2 cellular contexts compared by ENCODE assay signal in genomic region chr19:1309977-1310852, GRCh38.
A peak's percentile ranks its signal among the peaks of the same experiment; 100 is the strongest.
TF ChIP-seq lines count a peak whose summit lies in the region.

No MANE protein-coding gene starts in this region.

TF ChIP-seq in Ishikawa, 13 proteins besides CTCF, POLR2A, EP300 and RAD21:
- TF ChIP-seq CREB1 (IDR thresholded peaks at IDR 0.05; ENCODE audit: low read depth) (no peak), NFIC (IDR thresholded peaks at IDR 0.05) (peak; percentile 83), ZBTB7A (IDR thresholded peaks at IDR 0.05; ENCODE audit: low read depth) (0 out of 2 replicates have a peak, but pooled peaks have one; percentile 9), YY1 (IDR thresholded peaks at IDR 0.05; ENCODE audit: low read depth) (no peak)

TF ChIP-seq in K562, 482 proteins besides CTCF, POLR2A, EP300 and RAD21 (continues in another document):
- TF ChIP-seq RBM39 (optimal IDR thresholded peaks at IDR 0.05; ENCODE audit: low read depth, low read length) (no peak), POLR2G (IDR thresholded peaks at IDR 0.05; ENCODE audit: low read depth, low read length) (0 out of 2 replicates have a peak, but pooled peaks have one; percentile 17), HDAC1 (IDR thresholded peaks at IDR 0.05) (0 out of 4 replicates have a peak, but pooled peaks have one; percentile 37 to 42), ZNF280B (CRISPR knock-in tag; IDR thresholded peaks at IDR 0.05) (no peak), NFATC3 (IDR thresholded peaks at IDR 0.05) (no peak), ARID2 (IDR thresholded peaks at IDR 0.05) (no peak), TSC22D4 (tag; IDR thresholded peaks at IDR 0.05) (no peak), CHD4 (IDR thresholded peaks at IDR 0.05; ENCODE audit: insufficient read depth, insufficient replicate concordance, low read depth, low read length, poor library complexity, severe bottlenecking) (peak; percentile 98), SAFB2 (IDR thresholded peaks at IDR 0.05; ENCODE audit: borderline replicate concordance, low read depth, low read length, severe bottlenecking) (no peak), XRCC5 (IDR thresholded peaks at IDR 0.05; ENCODE audit: low read depth, low read length) (no peak), ADNP (tag; IDR thresholded peaks at IDR 0.05) (peak; percentile 94), NCOA4 (IDR thresholded peaks at IDR 0.05; ENCODE audit: partially characterized antibody) (no peak), ZNF583 (CRISPR knock-in tag; IDR thresholded peaks at IDR 0.05) (no peak), ZNF584 (CRISPR knock-in tag; IDR thresholded peaks at IDR 0.05; ENCODE audit: low read depth) (no peak), KDM1A (IDR thresholded peaks at IDR 0.05) (peak; percentile 93 to 96), STAT6 (CRISPR knock-in tag; IDR thresholded peaks at IDR 0.05) (no peak), NFIC (IDR thresholded peaks at IDR 0.05) (peak; percentile 99), SREBF2 (CRISPR knock-in tag; IDR thresholded peaks at IDR 0.05) (no peak), ELF2 (CRISPR knock-in tag; IDR thresholded peaks at IDR 0.05) (no peak), TBP (optimal IDR thresholded peaks at IDR 0.05; ENCODE audit: low read depth, low read length) (no peak), PHF20 (IDR thresholded peaks at IDR 0.05; ENCODE audit: partially characterized antibody) (peak; percentile 68), ZNF3 (CRISPR knock-in tag; IDR thresholded peaks at IDR 0.05) (peak; percentile 99), ESRRB (CRISPR knock-in tag; IDR thresholded peaks at IDR 0.05; ENCODE audit: borderline replicate concordance) (no peak), SMARCA5 (IDR thresholded peaks at IDR 0.05) (peak; percentile 96), BCOR (IDR thresholded peaks at IDR 0.05) (peak; percentile 100), ZC3H11A (IDR thresholded peaks at IDR 0.05; ENCODE audit: low read depth, low read length) (no peak), RB1 (IDR thresholded peaks at IDR 0.05; ENCODE audit: low read depth) (no peak; the same call in 1 of the 2 replicates), RNF2 (IDR thresholded peaks at IDR 0.05) (no peak), ZMIZ1 (IDR thresholded peaks at IDR 0.05; ENCODE audit: low read depth in 2 of 2, low read length in 2 of 2) (no peak), ZFP91 (CRISPR knock-in tag; IDR thresholded peaks at IDR 0.05) (no peak), SMARCA4 (IDR thresholded peaks at IDR 0.05) (no peak), NFE2 (IDR thresholded peaks at IDR 0.05; ENCODE audit: low read depth) (no peak), ZBTB17 (CRISPR knock-in tag; IDR thresholded peaks at IDR 0.05) (no peak), MAFK (IDR thresholded peaks at IDR 0.05; ENCODE audit: low read length) (no peak), ZNF551 (CRISPR knock-in tag; IDR thresholded peaks at IDR 0.05) (no peak), TRIM28 (IDR thresholded peaks at IDR 0.05) (no peak), HOMEZ (CRISPR knock-in tag; IDR thresholded peaks at IDR 0.05) (no peak), HDGF (IDR thresholded peaks at IDR 0.05) (0 out of 2 replicates have a peak, but pooled peaks have one; percentile 74), FOXK1 (CRISPR knock-in tag; IDR thresholded peaks at IDR 0.05; ENCODE audit: borderline replicate concordance) (peak; percentile 39; the same call in 1 of the 2 replicates), ZBTB7A (IDR thresholded peaks at IDR 0.05; ENCODE audit: borderline replicate concordance, control insufficient read depth, low read depth, low read length) (0 out of 2 replicates have a peak, but pooled peaks have one; percentile 13), PTBP1 (IDR thresholded peaks at IDR 0.05; ENCODE audit: low read depth, low read length) (peak; percentile 93), JUND (IDR thresholded peaks at IDR 0.05; ENCODE audit: borderline replicate concordance, low read depth, low read length) (no peak), JUND (tag; IDR thresholded peaks at IDR 0.05; ENCODE audit: borderline replicate concordance, low read depth, low read length) (no peak)
- TF ChIP-seq, protein P1, sequence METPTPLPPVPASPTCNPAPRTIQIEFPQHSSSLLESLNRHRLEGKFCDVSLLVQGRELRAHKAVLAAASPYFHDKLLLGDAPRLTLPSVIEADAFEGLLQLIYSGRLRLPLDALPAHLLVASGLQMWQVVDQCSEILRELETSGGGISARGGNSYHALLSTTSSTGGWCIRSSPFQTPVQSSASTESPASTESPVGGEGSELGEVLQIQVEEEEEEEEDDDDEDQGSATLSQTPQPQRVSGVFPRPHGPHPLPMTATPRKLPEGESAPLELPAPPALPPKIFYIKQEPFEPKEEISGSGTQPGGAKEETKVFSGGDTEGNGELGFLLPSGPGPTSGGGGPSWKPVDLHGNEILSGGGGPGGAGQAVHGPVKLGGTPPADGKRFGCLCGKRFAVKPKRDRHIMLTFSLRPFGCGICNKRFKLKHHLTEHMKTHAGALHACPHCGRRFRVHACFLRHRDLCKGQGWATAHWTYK (CRISPR knock-in tag; IDR thresholded peaks at IDR 0.05), result no peak
- TF ChIP-seq, protein P2, sequence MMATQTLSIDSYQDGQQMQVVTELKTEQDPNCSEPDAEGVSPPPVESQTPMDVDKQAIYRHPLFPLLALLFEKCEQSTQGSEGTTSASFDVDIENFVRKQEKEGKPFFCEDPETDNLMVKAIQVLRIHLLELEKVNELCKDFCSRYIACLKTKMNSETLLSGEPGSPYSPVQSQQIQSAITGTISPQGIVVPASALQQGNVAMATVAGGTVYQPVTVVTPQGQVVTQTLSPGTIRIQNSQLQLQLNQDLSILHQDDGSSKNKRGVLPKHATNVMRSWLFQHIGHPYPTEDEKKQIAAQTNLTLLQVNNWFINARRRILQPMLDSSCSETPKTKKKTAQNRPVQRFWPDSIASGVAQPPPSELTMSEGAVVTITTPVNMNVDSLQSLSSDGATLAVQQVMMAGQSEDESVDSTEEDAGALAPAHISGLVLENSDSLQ (IDR thresholded peaks at IDR 0.05), result 0 out of 2 replicates have a peak, but pooled peaks have one; percentile 6
- TF ChIP-seq, protein P3, sequence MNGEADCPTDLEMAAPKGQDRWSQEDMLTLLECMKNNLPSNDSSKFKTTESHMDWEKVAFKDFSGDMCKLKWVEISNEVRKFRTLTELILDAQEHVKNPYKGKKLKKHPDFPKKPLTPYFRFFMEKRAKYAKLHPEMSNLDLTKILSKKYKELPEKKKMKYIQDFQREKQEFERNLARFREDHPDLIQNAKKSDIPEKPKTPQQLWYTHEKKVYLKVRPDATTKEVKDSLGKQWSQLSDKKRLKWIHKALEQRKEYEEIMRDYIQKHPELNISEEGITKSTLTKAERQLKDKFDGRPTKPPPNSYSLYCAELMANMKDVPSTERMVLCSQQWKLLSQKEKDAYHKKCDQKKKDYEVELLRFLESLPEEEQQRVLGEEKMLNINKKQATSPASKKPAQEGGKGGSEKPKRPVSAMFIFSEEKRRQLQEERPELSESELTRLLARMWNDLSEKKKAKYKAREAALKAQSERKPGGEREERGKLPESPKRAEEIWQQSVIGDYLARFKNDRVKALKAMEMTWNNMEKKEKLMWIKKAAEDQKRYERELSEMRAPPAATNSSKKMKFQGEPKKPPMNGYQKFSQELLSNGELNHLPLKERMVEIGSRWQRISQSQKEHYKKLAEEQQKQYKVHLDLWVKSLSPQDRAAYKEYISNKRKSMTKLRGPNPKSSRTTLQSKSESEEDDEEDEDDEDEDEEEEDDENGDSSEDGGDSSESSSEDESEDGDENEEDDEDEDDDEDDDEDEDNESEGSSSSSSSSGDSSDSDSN (IDR thresholded peaks at IDR 0.05; ENCODE audit: borderline replicate concordance in 1 of 2, low read depth in 2 of 2, low read length in 2 of 2), result no peak
- TF ChIP-seq, protein P4, sequence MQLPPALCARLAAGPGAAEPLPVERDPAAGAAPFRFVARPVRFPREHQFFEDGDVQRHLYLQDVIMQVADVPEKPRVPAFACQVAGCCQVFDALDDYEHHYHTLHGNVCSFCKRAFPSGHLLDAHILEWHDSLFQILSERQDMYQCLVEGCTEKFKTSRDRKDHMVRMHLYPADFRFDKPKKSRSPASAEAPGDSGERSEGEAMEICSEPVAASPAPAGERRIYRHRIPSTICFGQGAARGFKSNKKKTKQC (CRISPR knock-in tag; IDR thresholded peaks at IDR 0.05), result no peak
